ENCODE assay signal across 8 cellular contexts in genomic region chr20:22106308-22106938, GRCh38.
A peak's percentile ranks its signal among the peaks of the same experiment; 100 is the strongest.
DNase-seq lines count a peak whose midpoint lies in the region; ATAC-seq, FAIRE-seq and TF ChIP-seq lines count a peak whose summit lies in the region.

No MANE protein-coding gene starts in this region.

- ATAC-seq in A549 (peak; percentile 66 to 77), RWPE2 (ENCODE audit: low read depth) (peak; percentile 65), GM21528 (IDR thresholded peaks at IDR 0.05; ENCODE audit: low FRiP score, unreplicated experiment) (no peak), HG02973 (IDR thresholded peaks at IDR 0.05; ENCODE audit: unreplicated experiment) (no peak)

- DNase-seq in A549 (ENCODE audit: low read depth in 1 of 2, low spot score in 1 of 2) (peak; percentile 10 to 66), RWPE2 (ENCODE audit: low spot score) (no peak), inferior parietal cortex (ENCODE audit: extremely low spot score) (peak; percentile 34), A172 (ENCODE audit: low spot score) (no peak)
- no peak for DNase-seq in stimulated activated CD8-positive, alpha-beta memory T cell treated with anti-CD3 and anti-CD28 coated beads, Interleukin-4, amount 100 ng/mL, for 48 hours

- TF ChIP-seq POLR2A in A549 (IDR thresholded peaks at IDR 0.05; ENCODE audit: low read length): no peak

- H3K27ac ChIP-seq in A549 (no peak overlapping the region), HEK293 (ENCODE audit: extremely low read depth, low read depth, low read length) (no peak overlapping the region), RWPE2 (ENCODE audit: poor library complexity, severe bottlenecking) (no peak overlapping the region)

- H3K4me2 ChIP-seq in A549: no peak overlapping the region

- FAIRE-seq in A549 (lab: Jason Lieb, UNC): peak; percentile 74

- peaks cover 8% of the 10 kb centered on the region for H3K27me3 ChIP-seq in RWPE2 (ENCODE audit: insufficient read depth, poor library complexity, severe bottlenecking)

- CTCF ChIA-PET in A549 (lab: Yijun Ruan, JAX) (interaction anchor here (0.7 to 2.4 kb wide), 20 partner anchors 9 to 491 kb away, joined by 3 to 18 read pairs (median 3); partner anchors contain the start of gene PAX1), HEK293 (lab: Yijun Ruan, JAX) (interaction anchor here (0.6 to 1.8 kb wide), 11 partner anchors 9 to 402 kb away, joined by 3 to 6 read pairs (median 3); no protein-coding TSS in a partner anchor)

- H3K9me3 ChIP-seq in A549 (no peaks in the 10 kb centered on the region), HEK293 (ENCODE audit: control insufficient read depth, insufficient read depth, low read depth, low read length) (no peaks in the 10 kb centered on the region), RWPE2 (ENCODE audit: severe bottlenecking) (no peaks in the 10 kb centered on the region)

- H3K4me1 ChIP-seq in A549 (no peaks in the 10 kb centered on the region), HEK293 (ENCODE audit: control insufficient read depth, insufficient read depth, low read length) (no peaks in the 10 kb centered on the region), RWPE2 (ENCODE audit: insufficient read depth, poor library complexity, severe bottlenecking) (no peaks in the 10 kb centered on the region)

- POLR2A ChIA-PET in A549 (lab: Yijun Ruan, JAX): no interaction called here
- POLR2A ChIA-PET in HEK293 (lab: Yijun Ruan, JAX): no interaction called here

- H3K4me3 ChIP-seq in A549: no peak overlapping the region
- H3K4me3 ChIP-seq in HEK293 (ENCODE audit: low read depth, low read length): no peak overlapping the region
- no peak overlapping the region for H3K4me3 ChIP-seq in RWPE2 (ENCODE audit: severe bottlenecking)

- TF ChIP-seq CTCF in A549 (IDR thresholded peaks at IDR 0.05) (peak; percentile 67), HEK293 (tag by site-specific recombination; IDR thresholded peaks at IDR 0.05) (no peak), RWPE2 (IDR thresholded peaks at IDR 0.05; ENCODE audit: poor library complexity, severe bottlenecking) (peak; percentile 79)

- H3K36me3 ChIP-seq in HEK293 (ENCODE audit: control insufficient read depth in 2 of 2, insufficient read depth in 1 of 2, low read length in 2 of 2) (no peaks in the 10 kb centered on the region), RWPE2 (ENCODE audit: low read depth) (no peaks in the 10 kb centered on the region)

- no peak for TF ChIP-seq EP300 in A549 (IDR thresholded peaks at IDR 0.05)

- 13% methylated on average over 3 of the region's 3 CpGs for WGBS in A549 (ENCODE audit: missing lambda C conversion rate)

- peak; percentile 71 to 72 for TF ChIP-seq RAD21 in A549 (conservative IDR thresholded peaks at IDR 0.05 in 1 of 2, IDR thresholded peaks at IDR 0.05 in 1 of 2)

TF ChIP-seq in A549, 52 proteins besides CTCF, POLR2A, EP300 and RAD21 (continues in another document):
- TF ChIP-seq JUNB (IDR thresholded peaks at IDR 0.05): no peak
- TF ChIP-seq ZSCAN20 (CRISPR knock-in tag; IDR thresholded peaks at IDR 0.05): no peak
- no peak for TF ChIP-seq HOXB13 (CRISPR knock-in tag; IDR thresholded peaks at IDR 0.05; ENCODE audit: low read depth)
- no peak for TF ChIP-seq REST (IDR thresholded peaks at IDR 0.05)
- TF ChIP-seq ZC3H11A (IDR thresholded peaks at IDR 0.05): no peak
- no peak for TF ChIP-seq MYC (IDR thresholded peaks at IDR 0.05; ENCODE audit: borderline replicate concordance, low read length)
- TF ChIP-seq RFX5 (IDR thresholded peaks at IDR 0.05): no peak
- TF ChIP-seq ELK1 (IDR thresholded peaks at IDR 0.05; ENCODE audit: low read depth, low read length): no peak
- TF ChIP-seq SMC3 (IDR thresholded peaks at IDR 0.05): peak; percentile 44
- no peak for TF ChIP-seq CBX2 (IDR thresholded peaks at IDR 0.05; ENCODE audit: borderline replicate concordance, low read depth)
- no peak for TF ChIP-seq KDM5A (IDR thresholded peaks at IDR 0.05)
- peak; percentile 45 for TF ChIP-seq MAFK (IDR thresholded peaks at IDR 0.05; ENCODE audit: partially characterized antibody)

TF ChIP-seq in HEK293, 187 proteins besides CTCF, POLR2A, EP300 and RAD21:
- TF ChIP-seq ZNF423 (tag by site-specific recombination; IDR thresholded peaks at IDR 0.05): no peak
- TF ChIP-seq ZNF654 (tag by site-specific recombination; IDR thresholded peaks at IDR 0.05; ENCODE audit: low read depth): peak; percentile 50

Comparison
In these comparisons a context has a peak if more than half of its experiments do, and no peak if none do; other contexts are left out.
1. ATAC-seq: peak in A549 (2 of 2) and RWPE2 (single experiment); none in GM21528 (single experiment) and HG02973 (single experiment).
2. DNase-seq: peak in A549 (2 of 2) and inferior parietal cortex (single experiment); none in RWPE2 (single experiment), stimulated activated CD8-positive, alpha-beta memory T cell treated with anti-CD3 and anti-CD28 coated beads, Interleukin-4, amount 100 ng/mL, for 48 hours (single experiment) and A172 (single experiment).
3. Of the 5 proteins assayed by ChIP-seq in both HEK293 and A549: peak only in HEK293: none; only in A549: CTCF; in both: none; in neither: 4.